8 cellular contexts compared by ENCODE assay signal in the genomic region with DNA sequence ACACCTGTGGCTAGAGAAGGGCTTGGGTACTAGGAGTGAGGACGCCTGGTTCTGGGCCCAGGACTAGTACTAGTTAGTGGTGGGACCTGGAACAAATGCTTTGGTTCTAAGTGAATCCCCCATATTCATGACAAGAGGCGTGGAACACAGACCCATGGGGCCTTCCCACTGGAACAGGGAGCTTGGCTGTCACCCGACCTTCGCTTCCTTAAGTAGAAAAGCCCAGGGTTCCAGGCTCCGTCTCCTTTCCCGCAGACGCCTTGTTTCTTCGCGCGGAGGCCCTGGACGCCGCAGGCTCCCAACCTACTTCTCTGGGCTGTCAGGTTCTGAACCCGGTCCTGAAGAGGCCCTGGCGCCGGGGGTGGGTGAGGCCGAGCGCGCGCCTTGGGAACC. TPM values are rescaled to one million over a fixed set of nuclear protein-coding genes. Genes with fewer than 3 reads are reported as not detected.
DNase-seq lines count a peak whose midpoint lies in the region; ATAC-seq and TF ChIP-seq lines count a peak whose summit lies in the region.
"Not testable (repeated sequence)": the region's sequence is repeated elsewhere in the genome, so short reads cannot be mapped to it uniquely, and the experiment has no call there.

No MANE protein-coding gene starts in this region.

- peak overlapping the region; percentile 78 for H3K27ac ChIP-seq in RWPE1
- H3K27ac ChIP-seq in iPS-18a (ENCODE audit: low read length); stomach smooth muscle (ENCODE audit: low read length): not testable (repeated sequence)

- not testable (repeated sequence) for H3K27me3 ChIP-seq in BE2C; HAP-1 (ENCODE audit: low read depth); iPS-18a (ENCODE audit: control insufficient read depth, insufficient read depth, low read length); neuron (ENCODE audit: insufficient read depth, low read length); stomach smooth muscle (ENCODE audit: control insufficient read depth in 1 of 2, insufficient read depth in 2 of 2, low read length in 2 of 2)

- POLR2A ChIA-PET in RWPE1 (lab: Yijun Ruan, JAX; ENCODE audit: low non-redundant PET) = interaction anchor here (0.6 to 0.7 kb wide), 2 partner anchors 21 to 957 kb away, joined by 3 to 4 read pairs; a partner anchor contains a TSS

- H3K9me3 ChIP-seq in BE2C; HAP-1; iPS-18a (ENCODE audit: control insufficient read depth, low read depth, low read length); neuron (ENCODE audit: low read length); stomach smooth muscle (ENCODE audit: control insufficient read depth in 2 of 2, low read length in 2 of 2): not testable (repeated sequence)

- CTCF ChIA-PET in RWPE1 (lab: Yijun Ruan, JAX) = interaction anchor here (0.7 kb wide), 2 partner anchors 169 to 958 kb away, joined by 3 to 4 read pairs; a partner anchor contains a TSS

- peak overlapping the region; percentile 98 for H2AFZ ChIP-seq in neuron (ENCODE audit: low read depth, low read length)

- in situ Hi-C loops in HAP-1 (cut with MboI; ENCODE audit: low sequenced_read_pairs) = not testable (repeated sequence)

- H3K27ac Mint-ChIP-seq in activated naive CD4-positive, alpha-beta T cell treated with anti-CD3 and anti-CD28 coated beads, Interleukin-2, amount 50 U/mL, for 24 hours = not testable (repeated sequence)
- peak overlapping the region; percentile 93 to 94 for H3K27ac Mint-ChIP-seq in effector memory CD8-positive, alpha-beta T cell

- not testable (repeated sequence) for H3K36me3 ChIP-seq in BE2C; HAP-1 (replicated peaks); iPS-18a (ENCODE audit: control insufficient read depth, low read depth, low read length); neuron (ENCODE audit: insufficient read depth, low read length); stomach smooth muscle (ENCODE audit: control insufficient read depth in 2 of 2, insufficient read depth in 2 of 2, low read length in 2 of 2)

- not testable (repeated sequence) for H3K36me3 Mint-ChIP-seq in activated naive CD4-positive, alpha-beta T cell treated with anti-CD3 and anti-CD28 coated beads, Interleukin-2, amount 50 U/mL, for 24 hours
- H3K36me3 Mint-ChIP-seq in effector memory CD8-positive, alpha-beta T cell (ENCODE audit: insufficient read depth) = peaks cover 24% of the 10 kb centered on the region

- peaks cover 37% of the 10 kb centered on the region for H3K4me1 Mint-ChIP-seq in activated naive CD4-positive, alpha-beta T cell treated with anti-CD3 and anti-CD28 coated beads, Interleukin-2, amount 50 U/mL, for 24 hours
- H3K4me1 Mint-ChIP-seq in effector memory CD8-positive, alpha-beta T cell (ENCODE audit: low read depth in 2 of 2) = peaks cover 22 to 26% of the 10 kb centered on the region in 2 donors

- H3K9ac ChIP-seq in iPS-18a (ENCODE audit: low read length); stomach smooth muscle (ENCODE audit: low read length in 2 of 2): not testable (repeated sequence)

- H3K4me3 ChIP-seq in BE2C (ENCODE audit: low read depth, low read length) (peak overlapping the region; percentile 65), HAP-1 (peak overlapping the region; percentile 72), iPS-18a (ENCODE audit: low read length) (peak overlapping the region; percentile 55), neuron (ENCODE audit: low read length) (peak overlapping the region; percentile 85), stomach smooth muscle (ENCODE audit: low read length in 2 of 2) (peak overlapping the region; percentile 78 to 84)

- H3K4me3 Mint-ChIP-seq in activated naive CD4-positive, alpha-beta T cell treated with anti-CD3 and anti-CD28 coated beads, Interleukin-2, amount 50 U/mL, for 24 hours = peak overlapping the region; percentile 81
- peak overlapping the region; percentile 92 for H3K4me3 Mint-ChIP-seq in effector memory CD8-positive, alpha-beta T cell

- DNase-seq in BE2C; HAP-1 (ENCODE audit: low spot score in 2 of 2); RWPE1 (ENCODE audit: low spot score): not testable (repeated sequence)
- DNase-seq in effector memory CD8-positive, alpha-beta T cell = peak in 1 of 3 experiments; percentile 20

- ATAC-seq in effector memory CD8-positive, alpha-beta T cell (replicated peaks) = not testable (repeated sequence)

- H3K27me3 Mint-ChIP-seq in activated naive CD4-positive, alpha-beta T cell treated with anti-CD3 and anti-CD28 coated beads, Interleukin-2, amount 50 U/mL, for 24 hours; effector memory CD8-positive, alpha-beta T cell: not testable (repeated sequence)

- TF ChIP-seq CTCF in BE2C (IDR thresholded peaks at IDR 0.05; ENCODE audit: low read depth, low read length); RWPE1 (conservative IDR thresholded peaks at IDR 0.05; ENCODE audit: low read depth): not testable (repeated sequence)

- H3K9me3 Mint-ChIP-seq in activated naive CD4-positive, alpha-beta T cell treated with anti-CD3 and anti-CD28 coated beads, Interleukin-2, amount 50 U/mL, for 24 hours; effector memory CD8-positive, alpha-beta T cell: not testable (repeated sequence)

- H3K4me1 ChIP-seq in BE2C; HAP-1; iPS-18a (ENCODE audit: control insufficient read depth, low read depth, low read length); neuron (ENCODE audit: insufficient read depth, low read length): not testable (repeated sequence)
- H3K4me1 ChIP-seq in stomach smooth muscle (ENCODE audit: control insufficient read depth, insufficient read depth, low read length) = peaks cover 10% of the 10 kb centered on the region

RNA-seq across cellular contexts. Expression of a gene that starts 5.0 kb away (rescaled TPM):
- 7.4 TPM for polyA plus RNA-seq in BE2C (2012; ENCODE audit: insufficient read depth, insufficient read length, low read depth)

RNA-seq across cellular contexts. Expression of a gene that starts 55.2 kb away (rescaled TPM):
- 20.1 TPM for polyA plus RNA-seq in BE2C (2012; ENCODE audit: insufficient read depth, insufficient read length, low read depth)
